11 cellular contexts compared by ENCODE assay signal in the genomic region with DNA sequence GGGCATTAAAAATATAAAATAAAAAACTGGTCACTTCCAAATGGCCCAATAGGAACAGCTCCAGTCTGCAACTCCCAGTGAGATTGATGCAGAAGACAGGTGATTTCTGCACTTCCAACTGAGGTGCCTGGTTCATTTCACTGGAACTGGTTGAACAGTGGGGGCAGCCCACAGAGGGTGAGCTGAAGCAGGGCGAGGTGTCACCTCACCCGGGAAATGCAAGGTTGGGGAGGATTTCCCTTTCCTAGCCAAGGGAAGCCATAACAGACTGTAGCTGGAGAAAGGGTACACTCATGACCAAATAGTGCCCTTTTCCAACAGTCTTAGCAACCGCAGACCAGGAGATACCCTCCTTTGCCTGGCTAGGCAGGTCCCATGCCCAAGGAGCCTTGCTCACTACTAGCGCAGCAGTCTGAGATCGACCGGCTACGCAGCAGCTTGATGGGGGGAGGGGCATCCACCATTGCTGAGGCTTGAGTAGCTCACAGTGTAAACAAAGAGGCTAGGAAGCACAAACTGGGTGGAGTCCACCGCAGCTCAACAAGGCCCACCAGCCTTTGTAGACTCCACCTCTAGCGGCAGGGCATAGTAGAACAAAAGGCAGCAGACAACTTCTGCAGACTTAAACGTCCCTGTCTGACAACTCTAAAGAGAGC. TPM values are rescaled to one million over a fixed set of nuclear protein-coding genes. Genes with fewer than 3 reads are reported as not detected.
DNase-seq lines count a peak whose midpoint lies in the region; ATAC-seq and TF ChIP-seq lines count a peak whose summit lies in the region.
"Had no signal": no experiment of that assay in that cellular context is flagged by ENCODE, and none has a peak within 500 bp of the region (broad histone marks: within the 10 kb centered on the region; RNA-seq: fewer than 3 reads in every experiment).

No MANE protein-coding gene starts in this region.

- H3K27ac Mint-ChIP-seq in endothelial cell (ENCODE audit: unreplicated experiment) (no peak overlapping the region), progenitor cell of endocrine pancreas (peak overlapping the region; percentile 83)
- H3K27ac Mint-ChIP-seq: brain had no signal

- H3K4me3 Mint-ChIP-seq in endothelial cell (ENCODE audit: unreplicated experiment) (no peak overlapping the region), progenitor cell of endocrine pancreas (ENCODE audit: low read depth) (peak overlapping the region; percentile 24)
- H3K4me3 Mint-ChIP-seq: brain had no signal

- H3K36me3 ChIP-seq in ascending aorta = no peaks in the 10 kb centered on the region
- H3K36me3 ChIP-seq: neutrophil had no signal

- DNase-seq in activated CD8-positive, alpha-beta memory T cell treated with anti-CD3 and anti-CD28 coated beads, Interleukin-2, amount 50 U/mL, for 4 hours = peak; percentile 19
- no peak for DNase-seq in activated CD8-positive, alpha-beta memory T cell treated with anti-CD3 and anti-CD28 coated beads for 24 hours
- peak in 3 of 5 experiments; percentile 21 to 78 (median 61) for DNase-seq in T-helper 2 cell
- peak; percentile 8 for DNase-seq in endothelial cell (ENCODE audit: low spot score)
- peak; percentile 66 for DNase-seq in progenitor cell of endocrine pancreas (ENCODE audit: low spot score, unreplicated experiment)
- DNase-seq in RKO (ENCODE audit: low spot score) = no peak
- DNase-seq in ascending aorta (ENCODE audit: low spot score in 2 of 2) = no peak
- DNase-seq: NCI-H1694 treated with DMSO at 0.1 percent for 48 hours had no signal

- H3K9me3 Mint-ChIP-seq in endothelial cell (ENCODE audit: unreplicated experiment) (no peaks in the 10 kb centered on the region), progenitor cell of endocrine pancreas (ENCODE audit: low read depth) (peaks cover 6% of the 10 kb centered on the region)

- H3K9me3 ChIP-seq in ascending aorta = no peaks in the 10 kb centered on the region
- H3K9me3 ChIP-seq: neutrophil had no signal

- H3K4me1 Mint-ChIP-seq in endothelial cell (ENCODE audit: unreplicated experiment) (no peaks in the 10 kb centered on the region), progenitor cell of endocrine pancreas (ENCODE audit: low read depth) (peaks cover 8% of the 10 kb centered on the region)
- H3K4me1 Mint-ChIP-seq: brain had no signal

- no peak for ATAC-seq in GM18502 (IDR thresholded peaks at IDR 0.05; ENCODE audit: poor library complexity, unreplicated experiment)

- intact Hi-C loops in ascending aorta (cut with DNase I) = no loop called here

- no peaks in the 10 kb centered on the region for H3K4me1 ChIP-seq in ascending aorta

- no peak overlapping the region for H3K4me3 ChIP-seq in ascending aorta

- no peaks in the 10 kb centered on the region for H3K27me3 ChIP-seq in ascending aorta
- H3K27me3 ChIP-seq: neutrophil had no signal

- H3K27ac ChIP-seq in ascending aorta = no peak overlapping the region
- H3K27ac ChIP-seq: neutrophil had no signal

- H3K36me3 Mint-ChIP-seq in endothelial cell (ENCODE audit: low read depth, unreplicated experiment) (peaks cover 3% of the 10 kb centered on the region), progenitor cell of endocrine pancreas (ENCODE audit: insufficient read depth) (peaks cover 13% of the 10 kb centered on the region)

- peaks cover 3% of the 10 kb centered on the region for H3K27me3 Mint-ChIP-seq in endothelial cell (ENCODE audit: unreplicated experiment)
- no peaks in the 10 kb centered on the region for H3K27me3 Mint-ChIP-seq in progenitor cell of endocrine pancreas

- no peak for TF ChIP-seq CTCF in endothelial cell (IDR thresholded peaks at IDR 0.05; ENCODE audit: unreplicated experiment)
- TF ChIP-seq CTCF in progenitor cell of endocrine pancreas (IDR thresholded peaks at IDR 0.05; ENCODE audit: unreplicated experiment) = peak; percentile 26
- TF ChIP-seq CTCF in ascending aorta (IDR thresholded peaks at IDR 0.05) = no peak

RNA-seq across cellular contexts. Expression of gene RLN1, which starts 12.7 kb away (rescaled TPM):
- not detected for total RNA-seq in endothelial cell (ENCODE audit: unreplicated experiment)
- total RNA-seq in progenitor cell of endocrine pancreas = 0.91 and 1.2 TPM in 2 replicates
- not detected for total RNA-seq in ascending aorta

RNA-seq across cellular contexts. Expression of gene RLN2, which starts 22.5 kb away (rescaled TPM):
- 1.4 TPM for total RNA-seq in endothelial cell (ENCODE audit: unreplicated experiment)
- 4.0 and 4.4 TPM in 2 replicates for total RNA-seq in progenitor cell of endocrine pancreas
- total RNA-seq in ascending aorta = not detected

Comparison
In these comparisons a context has a peak if more than half of its experiments do, and no peak if none do; other contexts are left out.
1. DNase-seq: peak in activated CD8-positive, alpha-beta memory T cell treated with anti-CD3 and anti-CD28 coated beads, Interleukin-2, amount 50 U/mL, for 4 hours (single experiment), T-helper 2 cell (3 of 5), endothelial cell (single experiment) and progenitor cell of endocrine pancreas (single experiment); none in activated CD8-positive, alpha-beta memory T cell treated with anti-CD3 and anti-CD28 coated beads for 24 hours (single experiment), RKO (single experiment) and ascending aorta (0 of 2).